12 cellular contexts compared by ENCODE assay signal in genomic region chr2:35454966-35455638, GRCh38.
DNase-seq lines count a peak whose midpoint lies in the region; ATAC-seq and TF ChIP-seq lines count a peak whose summit lies in the region.
"Had no signal": no experiment of that assay in that cellular context is flagged by ENCODE, and none has a peak within 500 bp of the region (broad histone marks: within the 10 kb centered on the region; RNA-seq: fewer than 3 reads in every experiment).

No MANE protein-coding gene starts in this region.

- no peaks in the 10 kb centered on the region for H3K79me1 ChIP-seq in mesendoderm (ENCODE audit: low read length)

- no peak overlapping the region for H3K4me3 Mint-ChIP-seq in activated naive CD8-positive, alpha-beta T cell treated with anti-CD3 and anti-CD28 coated beads, Interleukin-2, amount 50 U/mL, for 24 hours
- no peak overlapping the region for H3K4me3 Mint-ChIP-seq in naive thymus-derived CD8-positive, alpha-beta T cell
- no peak overlapping the region for H3K4me3 Mint-ChIP-seq in HFFc6
- H3K4me3 Mint-ChIP-seq: activated CD4-positive, alpha-beta T cell treated with anti-CD3 and anti-CD28 coated beads, Interleukin-2, amount 10 ng/mL, durations not matched to agents 7 days and 5 days had no signal

- H3K23ac ChIP-seq in mesendoderm (ENCODE audit: low read length): no peak overlapping the region

- no peak overlapping the region for H4K5ac ChIP-seq in mesendoderm (ENCODE audit: low read length)

- WGBS in mesendoderm (ENCODE audit: extremely low coverage, insufficient coverage, low lambda C conversion rate): no CpG with 5 or more reads among the region's 3 CpGs

- peak overlapping the region; percentile 25 for H3K18ac ChIP-seq in mesendoderm (ENCODE audit: low read length)

- no peak overlapping the region for H2BK15ac ChIP-seq in mesendoderm (replicated peaks; ENCODE audit: low read depth)

- H3K4ac ChIP-seq in mesendoderm (ENCODE audit: low read depth, low read length): no peak overlapping the region

- H3K27me3 Mint-ChIP-seq in activated naive CD8-positive, alpha-beta T cell treated with anti-CD3 and anti-CD28 coated beads, Interleukin-2, amount 50 U/mL, for 24 hours: no peaks in the 10 kb centered on the region
- no peaks in the 10 kb centered on the region for H3K27me3 Mint-ChIP-seq in naive thymus-derived CD8-positive, alpha-beta T cell
- H3K27me3 Mint-ChIP-seq in HFFc6 (ENCODE audit: insufficient read depth): no peaks in the 10 kb centered on the region
- H3K27me3 Mint-ChIP-seq: activated CD4-positive, alpha-beta T cell treated with anti-CD3 and anti-CD28 coated beads, Interleukin-2, amount 10 ng/mL, durations not matched to agents 7 days and 5 days had no signal

- H3K9me3 Mint-ChIP-seq in activated naive CD8-positive, alpha-beta T cell treated with anti-CD3 and anti-CD28 coated beads, Interleukin-2, amount 50 U/mL, for 24 hours: no peaks in the 10 kb centered on the region
- H3K9me3 Mint-ChIP-seq in naive thymus-derived CD8-positive, alpha-beta T cell: peaks cover 0 to 8% (median 0%) of the 10 kb centered on the region in 9 donors
- peaks cover 28% of the 10 kb centered on the region for H3K9me3 Mint-ChIP-seq in HFFc6
- H3K9me3 Mint-ChIP-seq: activated CD4-positive, alpha-beta T cell treated with anti-CD3 and anti-CD28 coated beads, Interleukin-2, amount 10 ng/mL, durations not matched to agents 7 days and 5 days had no signal

- H2BK5ac ChIP-seq in mesendoderm (ENCODE audit: low read length): no peak overlapping the region

- H3K4me3 ChIP-seq in MG63: no peak overlapping the region
- H3K4me3 ChIP-seq in mesendoderm (ENCODE audit: low read length): no peak overlapping the region
- H3K4me3 ChIP-seq: ovary, Peyer's patch had no signal

- H3K36me3 ChIP-seq in MG63: no peaks in the 10 kb centered on the region
- no peaks in the 10 kb centered on the region for H3K36me3 ChIP-seq in mesendoderm (ENCODE audit: control insufficient read depth, insufficient read depth, low read length)
- H3K36me3 ChIP-seq: ovary, Peyer's patch had no signal

- DNase-seq in ELR (ENCODE audit: low read depth): peak; percentile 79
- peak; percentile 18 for DNase-seq in MG63
- DNase-seq in amniotic epithelial cell (ENCODE audit: low read depth): peak; percentile 49
- peak; percentile 82 for DNase-seq in mesendoderm
- no peak for DNase-seq in activated naive CD8-positive, alpha-beta T cell treated with anti-CD3 and anti-CD28 coated beads, Interleukin-2, amount 50 U/mL, for 24 hours
- DNase-seq in naive thymus-derived CD8-positive, alpha-beta T cell: no peak
- no peak for DNase-seq in HFFc6
- DNase-seq: activated CD4-positive, alpha-beta T cell treated with anti-CD3 and anti-CD28 coated beads, Interleukin-2, amount 10 ng/mL, durations not matched to agents 7 days and 5 days; activated naive CD4-positive, alpha-beta T cell treated with anti-CD3 and anti-CD28 coated beads, Interleukin-2, amount 50 U/mL, for 16 hours; ovary; Peyer's patch had no signal

- POLR2A ChIA-PET in naive thymus-derived CD8-positive, alpha-beta T cell (lab: Charles Lee): no interaction called here

- H3K36me3 Mint-ChIP-seq in activated naive CD8-positive, alpha-beta T cell treated with anti-CD3 and anti-CD28 coated beads, Interleukin-2, amount 50 U/mL, for 24 hours (ENCODE audit: low read depth): no peaks in the 10 kb centered on the region
- H3K36me3 Mint-ChIP-seq in naive thymus-derived CD8-positive, alpha-beta T cell: no peaks in the 10 kb centered on the region
- H3K36me3 Mint-ChIP-seq in HFFc6 (ENCODE audit: low read depth): no peaks in the 10 kb centered on the region

- no peaks in the 10 kb centered on the region for H3K79me2 ChIP-seq in mesendoderm (ENCODE audit: control insufficient read depth, insufficient read depth, low read length)

- H3K4me1 ChIP-seq in mesendoderm (ENCODE audit: control insufficient read depth, low read depth, low read length): peaks cover 2% of the 10 kb centered on the region
- H3K4me1 ChIP-seq: Peyer's patch had no signal

- no peaks in the 10 kb centered on the region for H3K4me1 Mint-ChIP-seq in activated naive CD8-positive, alpha-beta T cell treated with anti-CD3 and anti-CD28 coated beads, Interleukin-2, amount 50 U/mL, for 24 hours
- no peaks in the 10 kb centered on the region for H3K4me1 Mint-ChIP-seq in naive thymus-derived CD8-positive, alpha-beta T cell
- no peaks in the 10 kb centered on the region for H3K4me1 Mint-ChIP-seq in HFFc6 (ENCODE audit: low read depth)
- H3K4me1 Mint-ChIP-seq: activated CD4-positive, alpha-beta T cell treated with anti-CD3 and anti-CD28 coated beads, Interleukin-2, amount 10 ng/mL, durations not matched to agents 7 days and 5 days had no signal

- H3K27me3 ChIP-seq in MG63 (no peaks in the 10 kb centered on the region), mesendoderm (ENCODE audit: insufficient read depth, low read length, poor library complexity) (no peaks in the 10 kb centered on the region)
- H3K27me3 ChIP-seq: ovary, Peyer's patch had no signal

- no peak overlapping the region for H3K4me2 ChIP-seq in mesendoderm (ENCODE audit: low read length)

- TF ChIP-seq CTCF in HFFc6 (IDR thresholded peaks at IDR 0.05): no peak

- H3K9me3 ChIP-seq in MG63: no peaks in the 10 kb centered on the region
- H3K9me3 ChIP-seq: ovary, Peyer's patch had no signal

- H3K9ac ChIP-seq in mesendoderm (ENCODE audit: low read length): no peak overlapping the region

- H3K56ac ChIP-seq in mesendoderm (ENCODE audit: low read length): peak overlapping the region; percentile 37

- H2BK120ac ChIP-seq in mesendoderm (ENCODE audit: low read depth, low read length): no peak overlapping the region

- no peak overlapping the region for H2AK5ac ChIP-seq in mesendoderm (ENCODE audit: low read length)

- H3K27ac Mint-ChIP-seq in activated naive CD8-positive, alpha-beta T cell treated with anti-CD3 and anti-CD28 coated beads, Interleukin-2, amount 50 U/mL, for 24 hours: no peak overlapping the region
- no peak overlapping the region for H3K27ac Mint-ChIP-seq in naive thymus-derived CD8-positive, alpha-beta T cell
- H3K27ac Mint-ChIP-seq in HFFc6: no peak overlapping the region
- H3K27ac Mint-ChIP-seq: activated CD4-positive, alpha-beta T cell treated with anti-CD3 and anti-CD28 coated beads, Interleukin-2, amount 10 ng/mL, durations not matched to agents 7 days and 5 days had no signal

- ATAC-seq in GM21723 (IDR thresholded peaks at IDR 0.05; ENCODE audit: unreplicated experiment): no peak
- no peak for ATAC-seq in activated naive CD8-positive, alpha-beta T cell treated with anti-CD3 and anti-CD28 coated beads, Interleukin-2, amount 50 U/mL, for 24 hours
- no peak for ATAC-seq in naive thymus-derived CD8-positive, alpha-beta T cell

- no peak overlapping the region for H3K27ac ChIP-seq in mesendoderm (ENCODE audit: low read depth, low read length)
- H3K27ac ChIP-seq: ovary, Peyer's patch had no signal

- H4K8ac ChIP-seq in mesendoderm (ENCODE audit: low read depth, low read length): no peak overlapping the region

Comparison
In these comparisons a context has a peak if more than half of its experiments do, and no peak if none do; other contexts are left out.
1. DNase-seq: peak in ELR (single experiment), MG63 (single experiment), amniotic epithelial cell (single experiment) and mesendoderm (single experiment); none in activated naive CD8-positive, alpha-beta T cell treated with anti-CD3 and anti-CD28 coated beads, Interleukin-2, amount 50 U/mL, for 24 hours (single experiment), naive thymus-derived CD8-positive, alpha-beta T cell (0 of 10) and HFFc6 (single experiment).